In the genomic region with DNA sequence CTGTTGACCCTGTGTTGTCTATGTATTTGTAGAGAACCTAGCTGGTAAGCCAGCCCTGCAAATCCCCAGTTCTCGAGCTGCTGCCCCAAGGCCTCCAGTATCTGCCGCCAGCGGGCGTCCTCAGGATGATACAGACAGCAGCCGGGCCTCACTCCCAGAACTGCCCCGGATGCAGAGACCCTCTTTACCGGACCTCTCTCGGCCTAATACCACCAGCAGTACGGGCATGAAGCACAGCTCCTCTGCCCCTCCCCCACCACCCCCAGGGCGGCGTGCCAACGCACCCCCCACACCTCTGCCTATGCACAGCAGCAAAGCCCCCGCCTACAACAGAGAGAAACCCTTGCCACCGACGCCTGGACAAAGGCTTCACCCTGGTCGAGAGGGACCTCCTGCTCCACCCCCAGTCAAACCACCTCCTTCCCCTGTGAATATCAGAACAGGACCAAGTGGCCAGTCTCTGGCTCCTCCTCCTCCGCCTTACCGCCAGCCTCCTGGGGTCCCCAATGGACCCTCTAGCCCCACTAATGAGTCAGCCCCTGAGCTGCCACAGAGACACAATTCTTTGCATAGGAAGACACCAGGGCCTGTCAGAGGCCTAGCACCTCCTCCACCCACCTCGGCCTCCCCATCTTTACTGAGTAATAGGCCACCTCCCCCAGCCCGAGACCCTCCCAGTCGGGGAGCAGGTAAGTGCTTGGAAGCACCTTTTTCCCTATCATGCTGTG, we compare ENCODE assay signal across 20 cellular contexts.
"Had no signal": no experiment of that assay in that cellular context is flagged by ENCODE, and none has a peak within 500 bp of the region (broad histone marks: within the 10 kb centered on the region; RNA-seq: fewer than 3 reads in every experiment).

No MANE protein-coding gene starts in this region.

- H3K27me3 ChIP-seq: gastroesophageal sphincter, neural progenitor cell, spleen, testis, vagina had no signal

- H2AFZ ChIP-seq: neural progenitor cell had no signal

- H3K27me3 Mint-ChIP-seq: activated CD4-positive, alpha-beta memory T cell treated with anti-CD3 and anti-CD28 coated beads, Interleukin-2, amount 10 ng/mL, durations not matched to agents 7 days and 5 days; activated CD8-positive, alpha-beta memory T cell treated with anti-CD3 and anti-CD28 coated beads, Interleukin-2, amount 10 ng/mL, durations not matched to agents 7 days and 5 days; brain; effector memory CD8-positive, alpha-beta T cell; naive B cell had no signal

- H3K27ac ChIP-seq: gastroesophageal sphincter, lower lobe of right lung, neural progenitor cell, spleen, testis, vagina had no signal

- H3K27ac Mint-ChIP-seq: activated CD4-positive, alpha-beta memory T cell treated with anti-CD3 and anti-CD28 coated beads, Interleukin-2, amount 10 ng/mL, durations not matched to agents 7 days and 5 days; activated CD8-positive, alpha-beta memory T cell treated with anti-CD3 and anti-CD28 coated beads, Interleukin-2, amount 10 ng/mL, durations not matched to agents 7 days and 5 days; brain; effector memory CD8-positive, alpha-beta T cell; naive B cell; neural progenitor cell had no signal

- H3K9me3 ChIP-seq: gastroesophageal sphincter, lower lobe of right lung, spleen, testis, vagina had no signal

- H3K4me3 Mint-ChIP-seq: activated CD4-positive, alpha-beta memory T cell treated with anti-CD3 and anti-CD28 coated beads, Interleukin-2, amount 10 ng/mL, durations not matched to agents 7 days and 5 days; activated CD8-positive, alpha-beta memory T cell treated with anti-CD3 and anti-CD28 coated beads, Interleukin-2, amount 10 ng/mL, durations not matched to agents 7 days and 5 days; brain; effector memory CD8-positive, alpha-beta T cell; naive B cell; neural progenitor cell had no signal

- H3K4me1 ChIP-seq: gastroesophageal sphincter, lower lobe of right lung, neural progenitor cell, testis, vagina had no signal

- H3K4me1 Mint-ChIP-seq: activated CD4-positive, alpha-beta memory T cell treated with anti-CD3 and anti-CD28 coated beads, Interleukin-2, amount 10 ng/mL, durations not matched to agents 7 days and 5 days; activated CD8-positive, alpha-beta memory T cell treated with anti-CD3 and anti-CD28 coated beads, Interleukin-2, amount 10 ng/mL, durations not matched to agents 7 days and 5 days; brain; neural progenitor cell had no signal

- DNase-seq: activated CD4-positive, alpha-beta memory T cell treated with anti-CD3 and anti-CD28 coated beads, Interleukin-2, amount 10 ng/mL, durations not matched to agents 7 days and 5 days; activated CD4-positive, alpha-beta T cell treated with anti-CD3 and anti-CD28 coated beads for 48 hours; activated CD8-positive, alpha-beta memory T cell treated with anti-CD3 and anti-CD28 coated beads, Interleukin-2, amount 10 ng/mL, durations not matched to agents 7 days and 5 days; activated T-cell treated with anti-CD3 and anti-CD28 coated beads for 4 hours; aorta; dermis blood vessel endothelial cell; effector memory CD8-positive, alpha-beta T cell; lower lobe of right lung; naive B cell; spleen; stimulated activated CD4-positive, alpha-beta T cell treated with anti-CD3 and anti-CD28 coated beads, Interleukin-4, amount 100 ng/mL, for 1 hour; stimulated activated naive CD4-positive, alpha-beta T cell; testis; trophoblast cell had no signal

- H3K9me3 Mint-ChIP-seq: activated CD4-positive, alpha-beta memory T cell treated with anti-CD3 and anti-CD28 coated beads, Interleukin-2, amount 10 ng/mL, durations not matched to agents 7 days and 5 days; activated naive CD4-positive, alpha-beta T cell treated with anti-CD3 and anti-CD28 coated beads, Interleukin-2, amount 50 U/mL, for 72 hours; brain; effector memory CD8-positive, alpha-beta T cell; naive B cell; neural progenitor cell had no signal

- H3K4me2 ChIP-seq: neural progenitor cell had no signal

- H3K4me3 ChIP-seq: gastroesophageal sphincter, lower lobe of right lung, neural progenitor cell, spleen, testis, vagina had no signal

- ATAC-seq: activated CD8-positive, alpha-beta memory T cell treated with anti-CD3 and anti-CD28 coated beads, Interleukin-2, amount 10 ng/mL, durations not matched to agents 7 days and 5 days; activated naive CD4-positive, alpha-beta T cell treated with anti-CD3 and anti-CD28 coated beads, Interleukin-2, amount 50 U/mL, for 72 hours; effector memory CD8-positive, alpha-beta T cell; gastroesophageal sphincter; left lobe of liver had no signal
